24 cellular contexts compared by ENCODE assay signal in genomic region chr17:62049299-62049698, GRCh38. TPM values are rescaled to one million over a fixed set of nuclear protein-coding genes. Genes with fewer than 3 reads are reported as not detected.
DNase-seq lines count a peak whose midpoint lies in the region; ATAC-seq, FAIRE-seq and TF ChIP-seq lines count a peak whose summit lies in the region.
"Had no signal": no experiment of that assay in that cellular context is flagged by ENCODE, and none has a peak within 500 bp of the region (broad histone marks: within the 10 kb centered on the region; RNA-seq: fewer than 3 reads in every experiment).

No MANE protein-coding gene starts in this region.

- RAD21 ChIA-PET in GM12878 (lab: Charles Lee; ENCODE audit: unreplicated experiment) = interaction anchor here (3.3 kb wide), 1 partner anchor 60 kb away, joined by 11 read pairs; no protein-coding TSS in a partner anchor

- no peak for TF ChIP-seq POLR2A in GM12878 (IDR thresholded peaks at IDR 0.05; ENCODE audit: low read depth, low read length)

- H3K4me1 Mint-ChIP-seq in activated naive CD8-positive, alpha-beta T cell (ENCODE audit: low read depth) = peaks cover 59% of the 10 kb centered on the region
- peaks cover 34% of the 10 kb centered on the region for H3K4me1 Mint-ChIP-seq in activated naive CD8-positive, alpha-beta T cell treated with anti-CD3 and anti-CD28 coated beads, Interleukin-2, amount 50 U/mL, for 24 hours
- peaks cover 12% of the 10 kb centered on the region for H3K4me1 Mint-ChIP-seq in memory B cell
- H3K4me1 Mint-ChIP-seq in stimulated activated effector memory CD8-positive, alpha-beta T cell treated with anti-CD3 and anti-CD28 coated beads, Interleukin-12 subunit alpha, Interleukin-12 subunit beta, amount 100 ng/mL, for 72 hours = peaks cover 44% of the 10 kb centered on the region
- peaks cover 40% of the 10 kb centered on the region for H3K4me1 Mint-ChIP-seq in activated CD8-positive, alpha-beta T cell treated with anti-CD3 and anti-CD28 coated beads for 36 hours (ENCODE audit: low read depth)
- H3K4me1 Mint-ChIP-seq: GM23338, H9 had no signal

- no peak for DNase-seq in activated naive CD8-positive, alpha-beta T cell treated with anti-CD3 and anti-CD28 coated beads, Interleukin-2, amount 50 U/mL, for 24 hours
- DNase-seq in GM12878 (ENCODE audit: low read depth, low spot score) (no peak), memory B cell (ENCODE audit: low spot score in 2 of 2) (no peak), osteoblast (ENCODE audit: insufficient read length, low spot score, missing footprints) (no peak)
- DNase-seq in stimulated activated effector memory CD8-positive, alpha-beta T cell treated with anti-CD3 and anti-CD28 coated beads, Interleukin-12 subunit alpha, Interleukin-12 subunit beta, amount 100 ng/mL, for 72 hours (ENCODE audit: low spot score in 2 of 2) = no peak
- no peak for DNase-seq in activated CD8-positive, alpha-beta T cell treated with anti-CD3 and anti-CD28 coated beads for 36 hours
- DNase-seq in activated naive CD4-positive, alpha-beta T cell treated with Interleukin-2 at 50 U/mL for 16 hours = no peak
- DNase-seq: 8988T, ACHN, BE2C, COR-L47, H9, KG1, MG63, NCI-H146, NCI-H1930, NCI-H446, NCI-H524 treated with DMSO at 0.1 percent for 48 hours, NCI-H774 had no signal

- SMC1A ChIA-PET in GM12878 (lab: Charles Lee; ENCODE audit: uncharacterized antibody, unreplicated experiment) = interaction anchor here (1.4 to 1.8 kb wide), 2 partner anchors 13 to 60 kb away, joined by 3 to 5 read pairs; no protein-coding TSS in a partner anchor

- H3K4me1 ChIP-seq in GM12878 (ENCODE audit: control insufficient read depth, insufficient read depth, low read length) = no peaks in the 10 kb centered on the region
- H3K4me1 ChIP-seq in osteoblast (ENCODE audit: insufficient read depth, low read length) = no peaks in the 10 kb centered on the region
- H3K4me1 ChIP-seq: BE2C had no signal

- POLR2A ChIA-PET in GM12878 (lab: Charles Lee) = no interaction called here
- POLR2A ChIA-PET in activated CD8-positive, alpha-beta T cell treated with anti-CD3 and anti-CD28 coated beads for 36 hours (lab: Charles Lee) = interaction anchor here (0.5 kb wide), 1 partner anchor 55 kb away, joined by 4 read pairs; no protein-coding TSS in a partner anchor

- no peak overlapping the region for H3K4me3 ChIP-seq in GM12878
- H3K4me3 ChIP-seq in osteoblast (ENCODE audit: insufficient read depth, low read length) = no peak overlapping the region
- H3K4me3 ChIP-seq: GM23338, MG63 had no signal

- no peaks in the 10 kb centered on the region for H3K9me3 Mint-ChIP-seq in activated naive CD8-positive, alpha-beta T cell (ENCODE audit: low read depth)
- H3K9me3 Mint-ChIP-seq in activated naive CD8-positive, alpha-beta T cell treated with anti-CD3 and anti-CD28 coated beads, Interleukin-2, amount 50 U/mL, for 24 hours = no peaks in the 10 kb centered on the region
- no peaks in the 10 kb centered on the region for H3K9me3 Mint-ChIP-seq in memory B cell
- no peaks in the 10 kb centered on the region for H3K9me3 Mint-ChIP-seq in stimulated activated effector memory CD8-positive, alpha-beta T cell treated with anti-CD3 and anti-CD28 coated beads, Interleukin-12 subunit alpha, Interleukin-12 subunit beta, amount 100 ng/mL, for 72 hours
- no peaks in the 10 kb centered on the region for H3K9me3 Mint-ChIP-seq in activated CD8-positive, alpha-beta T cell treated with anti-CD3 and anti-CD28 coated beads for 36 hours
- H3K9me3 Mint-ChIP-seq: CD14-positive monocyte, GM23338, H9 had no signal

- peaks cover 2 to 21% of the 10 kb centered on the region in 2 experiments; a peak in 3 of 4 replicates for H3K36me3 ChIP-seq in GM12878 (ENCODE audit: control insufficient read depth in 2 of 2, insufficient read depth in 2 of 2, low read length in 1 of 2)
- H3K36me3 ChIP-seq in osteoblast (ENCODE audit: insufficient read depth, low read length) = peaks cover 46% of the 10 kb centered on the region

- CTCF ChIA-PET in GM12878 (lab: Yijun Ruan, JAX) = interaction anchor here (1.2 to 2.3 kb wide), 3 partner anchors 10 to 60 kb away, joined by 3 to 6 read pairs (median 3); no protein-coding TSS in a partner anchor
- CTCF ChIA-PET in activated CD8-positive, alpha-beta T cell treated with anti-CD3 and anti-CD28 coated beads for 36 hours (lab: Charles Lee) = no interaction called here

- H4K20me1 ChIP-seq in GM12878 (ENCODE audit: control insufficient read depth, insufficient read depth) = peaks cover 3% of the 10 kb centered on the region; the same call in 1 of the 2 replicates
- H4K20me1 ChIP-seq in osteoblast (ENCODE audit: insufficient read depth, low read length) = peaks cover 17% of the 10 kb centered on the region

- H3K4me3 Mint-ChIP-seq in activated naive CD8-positive, alpha-beta T cell = no peak overlapping the region
- no peak overlapping the region for H3K4me3 Mint-ChIP-seq in activated naive CD8-positive, alpha-beta T cell treated with anti-CD3 and anti-CD28 coated beads, Interleukin-2, amount 50 U/mL, for 24 hours
- H3K4me3 Mint-ChIP-seq in memory B cell = no peak overlapping the region
- H3K4me3 Mint-ChIP-seq in stimulated activated effector memory CD8-positive, alpha-beta T cell treated with anti-CD3 and anti-CD28 coated beads, Interleukin-12 subunit alpha, Interleukin-12 subunit beta, amount 100 ng/mL, for 72 hours = no peak overlapping the region
- H3K4me3 Mint-ChIP-seq in activated CD8-positive, alpha-beta T cell treated with anti-CD3 and anti-CD28 coated beads for 36 hours = no peak overlapping the region
- H3K4me3 Mint-ChIP-seq: CD14-positive monocyte, GM23338, H9 had no signal

- H3K9ac ChIP-seq in GM12878 (ENCODE audit: control insufficient read depth, insufficient read depth, low read length) = no peak overlapping the region

- H2AFZ ChIP-seq in GM12878 (ENCODE audit: control insufficient read depth, low read depth, low read length) = no peak overlapping the region
- H2AFZ ChIP-seq in osteoblast (ENCODE audit: low read length) = no peak overlapping the region
- H2AFZ ChIP-seq: GM23338 had no signal

- no peak for ATAC-seq in activated naive CD8-positive, alpha-beta T cell treated with anti-CD3 and anti-CD28 coated beads, Interleukin-2, amount 50 U/mL, for 24 hours
- no peak for ATAC-seq in GM12878
- no peak for ATAC-seq in memory B cell (ENCODE audit: low read depth)
- ATAC-seq in stimulated activated effector memory CD8-positive, alpha-beta T cell treated with anti-CD3 and anti-CD28 coated beads, Interleukin-12 subunit alpha, Interleukin-12 subunit beta, amount 100 ng/mL, for 72 hours = no peak
- ATAC-seq in activated CD8-positive, alpha-beta T cell treated with anti-CD3 and anti-CD28 coated beads for 36 hours = no peak
- ATAC-seq: GM23338 had no signal

- H3K4me2 ChIP-seq in GM12878 (ENCODE audit: control insufficient read depth, insufficient read depth) (no peak overlapping the region), osteoblast (ENCODE audit: insufficient read depth, low read length) (no peak overlapping the region)
- H3K4me2 ChIP-seq: GM23338 had no signal

- TF ChIP-seq EP300 in GM12878 (IDR thresholded peaks at IDR 0.05; ENCODE audit: borderline replicate concordance in 1 of 2, control insufficient read depth in 1 of 2, low read depth in 2 of 2, low read length in 2 of 2) = no peak

- H3K27ac ChIP-seq in GM12878 (ENCODE audit: control insufficient read depth, insufficient read depth) (no peak overlapping the region), osteoblast (ENCODE audit: low read depth, low read length) (no peak overlapping the region)

- WGBS in GM12878 (ENCODE audit: insufficient coverage, insufficient replicate concordance, low lambda C conversion rate, missing lambda C conversion rate) = 99% methylated on average over 5 of the region's 5 CpGs

- no peaks in the 10 kb centered on the region for H3K9me3 ChIP-seq in GM12878 (replicated peaks; ENCODE audit: control insufficient read depth, insufficient read depth, low read length)
- no peaks in the 10 kb centered on the region for H3K9me3 ChIP-seq in osteoblast (ENCODE audit: low read depth, low read length)
- H3K9me3 ChIP-seq: BE2C, MG63 had no signal

- H3K27ac Mint-ChIP-seq in activated naive CD8-positive, alpha-beta T cell = peak overlapping the region; percentile 25
- H3K27ac Mint-ChIP-seq in activated naive CD8-positive, alpha-beta T cell treated with anti-CD3 and anti-CD28 coated beads, Interleukin-2, amount 50 U/mL, for 24 hours = no peak overlapping the region
- H3K27ac Mint-ChIP-seq in memory B cell = peak overlapping the region; percentile 29
- H3K27ac Mint-ChIP-seq in stimulated activated effector memory CD8-positive, alpha-beta T cell treated with anti-CD3 and anti-CD28 coated beads, Interleukin-12 subunit alpha, Interleukin-12 subunit beta, amount 100 ng/mL, for 72 hours = peak overlapping the region; percentile 4
- H3K27ac Mint-ChIP-seq in activated CD8-positive, alpha-beta T cell treated with anti-CD3 and anti-CD28 coated beads for 36 hours = no peak overlapping the region
- H3K27ac Mint-ChIP-seq: GM23338 had no signal

- TF ChIP-seq RAD21 in GM12878 (IDR thresholded peaks at IDR 0.05; ENCODE audit: insufficient read depth, low read depth, low read length) = no peak

- FAIRE-seq in GM12878 (lab: Jason Lieb, UNC) = no peak
- FAIRE-seq: G401.6, RCC 7860 had no signal

- BruUV-seq in GM12878 (replicated peaks; lab: Mats Ljungman, UMichigan) = no TSS peak

- intact Hi-C loops in GM12878 (cut with micrococcal nuclease; ENCODE audit: unreplicated experiment) = no loop called here
- intact Hi-C loops in activated CD8-positive, alpha-beta T cell treated with anti-CD3 and anti-CD28 coated beads for 36 hours (cut with micrococcal nuclease) = no loop called here

- in situ Hi-C loops in GM12878 (cut with MboI) = no loop called here

- H3K27me3 Mint-ChIP-seq in activated naive CD8-positive, alpha-beta T cell = no peaks in the 10 kb centered on the region
- H3K27me3 Mint-ChIP-seq in activated naive CD8-positive, alpha-beta T cell treated with anti-CD3 and anti-CD28 coated beads, Interleukin-2, amount 50 U/mL, for 24 hours = no peaks in the 10 kb centered on the region
- H3K27me3 Mint-ChIP-seq in memory B cell = no peaks in the 10 kb centered on the region
- H3K27me3 Mint-ChIP-seq in activated CD8-positive, alpha-beta T cell treated with anti-CD3 and anti-CD28 coated beads for 36 hours = no peaks in the 10 kb centered on the region

- H3K36me3 Mint-ChIP-seq in activated naive CD8-positive, alpha-beta T cell = peaks cover 8% of the 10 kb centered on the region
- peaks cover 46% of the 10 kb centered on the region for H3K36me3 Mint-ChIP-seq in activated naive CD8-positive, alpha-beta T cell treated with anti-CD3 and anti-CD28 coated beads, Interleukin-2, amount 50 U/mL, for 24 hours (ENCODE audit: low read depth)
- H3K36me3 Mint-ChIP-seq in memory B cell = peaks cover 27% of the 10 kb centered on the region
- H3K36me3 Mint-ChIP-seq in stimulated activated effector memory CD8-positive, alpha-beta T cell treated with anti-CD3 and anti-CD28 coated beads, Interleukin-12 subunit alpha, Interleukin-12 subunit beta, amount 100 ng/mL, for 72 hours = peaks cover 100% of the 10 kb centered on the region
- H3K36me3 Mint-ChIP-seq in activated CD8-positive, alpha-beta T cell treated with anti-CD3 and anti-CD28 coated beads for 36 hours (ENCODE audit: low read depth) = peaks cover 38% of the 10 kb centered on the region

- peaks cover 28% of the 10 kb centered on the region for H3K79me2 ChIP-seq in GM12878 (ENCODE audit: control insufficient read depth, insufficient read depth, low read length)
- H3K79me2 ChIP-seq in osteoblast (ENCODE audit: insufficient read depth, low read length) = peaks cover 87% of the 10 kb centered on the region

- H3K27me3 ChIP-seq in GM12878 (replicated peaks in 1 of 2; ENCODE audit: control insufficient read depth in 2 of 2, insufficient read depth in 2 of 2, low read length in 1 of 2) = no peaks in the 10 kb centered on the region
- no peaks in the 10 kb centered on the region for H3K27me3 ChIP-seq in osteoblast (ENCODE audit: insufficient read depth, low read length)
- H3K27me3 ChIP-seq: BE2C, MG63 had no signal

- no peak for TF ChIP-seq CTCF in GM12878 (IDR thresholded peaks at IDR 0.05 in 2 of 3, conservative IDR thresholded peaks at IDR 0.05 in 1 of 3; ENCODE audit: control insufficient read depth in 2 of 3, extremely low read depth in 1 of 3, insufficient read depth in 1 of 3, low read depth in 3 of 3, low read length in 3 of 3)
- TF ChIP-seq CTCF in activated CD8-positive, alpha-beta T cell treated with anti-CD3 and anti-CD28 coated beads for 36 hours (IDR thresholded peaks at IDR 0.05) = no peak
- no peak for TF ChIP-seq CTCF in osteoblast (IDR thresholded peaks at IDR 0.05; ENCODE audit: extremely low read depth, low read depth, low read length)

RNA-seq across cellular contexts. Expression of gene MED13, which starts 15.8 kb away (rescaled TPM):
- 241 and 272 TPM in 2 replicates for total RNA-seq in GM12878 (2013; cell fraction: nucleolus; rRNA removed)
- total RNA-seq in GM12878 (2014; rRNA removed) = 29.3 and 38.7 TPM in 2 replicates
- 47.9 and 49.7 TPM in 2 replicates for total RNA-seq in GM12878 (2014; rRNA removed; fragmentation: Illumina TruSeq; extraction: Trizol)
- 47.5 and 49.5 TPM in 2 replicates for total RNA-seq in GM12878 (2021)
- 12.7 TPM for polyA plus RNA-seq in GM12878 (2011; ENCODE audit: low read depth)
- polyA plus RNA-seq in GM12878 (2011; rRNA removed) = 41.3 and 43.3 TPM in 2 replicates
- 17.4 and 22.9 TPM in 2 replicates for polyA plus RNA-seq in GM12878 (2011; cell fraction: cytosol; rRNA removed)
- polyA plus RNA-seq in GM12878 (2011; cell fraction: nucleus; rRNA removed) = 28.9 and 29.1 TPM in 2 replicates
- 12.0 and 16.6 TPM in 2 replicates for polyA plus RNA-seq in GM12878 (2012)
- polyA plus RNA-seq in GM12878 (2014; fragmentation: Illumina TruSeq; extraction: Trizol) = 33.4 and 33.5 TPM in 2 replicates
- polyA plus RNA-seq in GM12878 (2014; fragmentation: Nextera tagmentation; extraction: Ambion mirVana) = 1 to 10 TPM; 5.4 to 6.7 TPM
- polyA plus RNA-seq in GM12878 (2014; rRNA removed) = 13.3 and 13.7 TPM in 2 replicates
- 1 to 10 TPM; 4.6 to 4.7 TPM for polyA plus RNA-seq in GM12878 (2016; fragmentation: Nextera tagmentation; extraction: Ambion mirVana)
- 159 and 219 TPM in 2 replicates for polyA minus RNA-seq in GM12878 (2011; rRNA and poly(A)+ RNA removed)
- 36.9 and 43.6 TPM in 2 replicates for polyA minus RNA-seq in GM12878 (2011; cell fraction: cytosol; rRNA and poly(A)+ RNA removed)
- 68.2 and 98.2 TPM in 2 replicates for polyA minus RNA-seq in GM12878 (2011; cell fraction: nucleus; rRNA and poly(A)+ RNA removed)
- total RNA-seq in activated CD8-positive, alpha-beta T cell treated with anti-CD3 and anti-CD28 coated beads for 36 hours = 10 to 100 TPM; 36.2 to 36.4 TPM
- total RNA-seq in osteoblast = 68.8 and 81.0 TPM in 2 replicates

Comparison
In these comparisons a context has a peak if more than half of its experiments do, and no peak if none do; other contexts are left out.
1. H3K27ac Mint-ChIP-seq: peak in activated naive CD8-positive, alpha-beta T cell (single experiment), memory B cell (single experiment) and stimulated activated effector memory CD8-positive, alpha-beta T cell treated with anti-CD3 and anti-CD28 coated beads, Interleukin-12 subunit alpha, Interleukin-12 subunit beta, amount 100 ng/mL, for 72 hours (single experiment); none in activated naive CD8-positive, alpha-beta T cell treated with anti-CD3 and anti-CD28 coated beads, Interleukin-2, amount 50 U/mL, for 24 hours (single experiment) and activated CD8-positive, alpha-beta T cell treated with anti-CD3 and anti-CD28 coated beads for 36 hours (single experiment).